ENCODE assay signal across 8 cellular contexts in the genomic region with DNA sequence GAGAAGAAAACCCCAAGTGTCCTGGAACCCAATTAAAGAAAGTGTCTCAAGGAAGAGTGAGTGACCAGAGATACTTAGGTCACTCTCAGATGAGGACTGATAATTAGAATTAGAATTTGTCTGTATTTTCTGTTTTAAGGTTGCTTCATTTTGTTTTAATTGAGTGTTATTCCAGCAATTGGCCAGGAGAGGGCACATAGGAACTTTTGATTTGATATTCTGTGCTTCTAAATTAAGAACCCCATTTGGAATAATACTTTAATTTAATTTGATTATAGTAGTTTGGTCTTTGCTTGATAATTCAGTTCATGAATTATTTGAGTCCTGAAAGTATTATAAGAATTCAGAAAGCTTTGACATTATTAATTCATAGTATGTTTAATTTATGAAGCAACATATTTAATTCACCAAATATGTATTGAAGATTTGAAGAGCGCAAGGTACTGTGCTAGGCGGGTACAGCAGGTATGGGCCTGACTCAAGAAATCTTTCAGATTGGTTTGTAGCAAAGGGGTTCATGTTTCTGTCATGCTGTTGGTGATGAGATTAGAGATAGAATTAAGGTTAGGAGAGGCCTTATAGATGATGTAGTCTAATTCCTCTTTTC. TPM values are rescaled to one million over a fixed set of nuclear protein-coding genes. Genes with fewer than 3 reads are reported as not detected.
DNase-seq lines count a peak whose midpoint lies in the region; ATAC-seq and TF ChIP-seq lines count a peak whose summit lies in the region.

No MANE protein-coding gene starts in this region.

- H3K27me3 ChIP-seq in left ventricle myocardium inferior (ENCODE audit: low read depth) (no peaks in the 10 kb centered on the region), right cardiac atrium (ENCODE audit: control insufficient read depth, insufficient read depth) (no peaks in the 10 kb centered on the region), hepatocyte (no peaks in the 10 kb centered on the region), uterus (no peaks in the 10 kb centered on the region)

- no peak overlapping the region for H3K4me3 Mint-ChIP-seq in activated T-helper 1 cell treated with anti-CD3 and anti-CD28 coated beads, Interleukin-12 subunit alpha, Interleukin-12 subunit beta, Interleukin-2, Interleukin-4 antibody, amounts not matched to agents 30 ng/mL and 10 ng/mL and 1 ng/mL, durations not matched to agents 14 hours and 24 hours and 36 hours

- WGBS in right cardiac atrium: 97% methylated on average over 2 of the region's 2 CpGs
- WGBS in hepatocyte (ENCODE audit: low lambda C conversion rate, missing lambda C conversion rate): 92% methylated on average over 2 of the region's 2 CpGs

- ATAC-seq in right cardiac atrium (no peak), GM21825 (IDR thresholded peaks at IDR 0.05; ENCODE audit: unreplicated experiment) (no peak)
- no peak for ATAC-seq in activated naive CD4-positive, alpha-beta T cell treated with anti-CD3 and anti-CD28 coated beads, Interleukin-2, amount 50 U/mL, for 72 hours

- H3K27ac ChIP-seq in left ventricle myocardium inferior (replicated peaks): no peak overlapping the region
- H3K27ac ChIP-seq in right cardiac atrium (ENCODE audit: low read length): no peak overlapping the region
- H3K27ac ChIP-seq in hepatocyte: no peak overlapping the region
- no peak overlapping the region for H3K27ac ChIP-seq in uterus

- H3K9me3 ChIP-seq in left ventricle myocardium inferior (replicated peaks): no peaks in the 10 kb centered on the region
- no peaks in the 10 kb centered on the region for H3K9me3 ChIP-seq in right cardiac atrium (ENCODE audit: control insufficient read depth, low read length)
- no peaks in the 10 kb centered on the region for H3K9me3 ChIP-seq in hepatocyte (ENCODE audit: low read depth)
- H3K9me3 ChIP-seq in uterus: no peaks in the 10 kb centered on the region

- H3K36me3 ChIP-seq in left ventricle myocardium inferior (peaks cover 7% of the 10 kb centered on the region), hepatocyte (replicated peaks; ENCODE audit: insufficient read depth, low read depth) (no peaks in the 10 kb centered on the region), uterus (no peaks in the 10 kb centered on the region)

- H3K4me1 Mint-ChIP-seq in activated T-helper 1 cell treated with anti-CD3 and anti-CD28 coated beads, Interleukin-12 subunit alpha, Interleukin-12 subunit beta, Interleukin-2, Interleukin-4 antibody, amounts not matched to agents 30 ng/mL and 10 ng/mL and 1 ng/mL, durations not matched to agents 14 hours and 24 hours and 36 hours (ENCODE audit: low read depth): peaks cover 6% of the 10 kb centered on the region

- DNase-seq in left ventricle myocardium inferior: no peak
- no peak for DNase-seq in right cardiac atrium
- DNase-seq in SK-N-DZ (ENCODE audit: low spot score): peak; percentile 20
- no peak for DNase-seq in hepatocyte (ENCODE audit: low spot score)
- no peak for DNase-seq in uterus
- no peak for DNase-seq in activated naive CD4-positive, alpha-beta T cell treated with anti-CD3 and anti-CD28 coated beads, Interleukin-2, amount 50 U/mL, for 72 hours (ENCODE audit: low spot score in 2 of 2)
- no peak for DNase-seq in activated T-helper 1 cell treated with anti-CD3 and anti-CD28 coated beads, Interleukin-12 subunit alpha, Interleukin-12 subunit beta, Interleukin-2, Interleukin-4 antibody, amounts not matched to agents 30 ng/mL and 10 ng/mL and 1 ng/mL, durations not matched to agents 14 hours and 24 hours and 36 hours (ENCODE audit: low spot score)

- H3K9me2 ChIP-seq in hepatocyte (replicated peaks; ENCODE audit: insufficient read depth): no peaks in the 10 kb centered on the region

- no peak overlapping the region for H2AFZ ChIP-seq in hepatocyte

- peaks cover 2% of the 10 kb centered on the region for H3K27me3 Mint-ChIP-seq in activated T-helper 1 cell treated with anti-CD3 and anti-CD28 coated beads, Interleukin-12 subunit alpha, Interleukin-12 subunit beta, Interleukin-2, Interleukin-4 antibody, amounts not matched to agents 30 ng/mL and 10 ng/mL and 1 ng/mL, durations not matched to agents 14 hours and 24 hours and 36 hours (ENCODE audit: insufficient read depth)

- no peak for TF ChIP-seq POLR2A in uterus (IDR thresholded peaks at IDR 0.05)

- H3K4me1 ChIP-seq in left ventricle myocardium inferior (peaks cover 86% of the 10 kb centered on the region), right cardiac atrium (ENCODE audit: control insufficient read depth, insufficient read depth, low read length) (no peaks in the 10 kb centered on the region), hepatocyte (ENCODE audit: insufficient read depth) (peaks cover 7% of the 10 kb centered on the region), uterus (peaks cover 3 to 9% of the 10 kb centered on the region in 2 donors)

- peaks cover 20% of the 10 kb centered on the region for H4K20me1 ChIP-seq in hepatocyte (ENCODE audit: insufficient read depth, poor library complexity, severe bottlenecking)

- H3K9me3 Mint-ChIP-seq in activated naive CD4-positive, alpha-beta T cell treated with anti-CD3 and anti-CD28 coated beads, Interleukin-2, amount 50 U/mL, for 72 hours: no peaks in the 10 kb centered on the region
- no peaks in the 10 kb centered on the region for H3K9me3 Mint-ChIP-seq in activated T-helper 1 cell treated with anti-CD3 and anti-CD28 coated beads, Interleukin-12 subunit alpha, Interleukin-12 subunit beta, Interleukin-2, Interleukin-4 antibody, amounts not matched to agents 30 ng/mL and 10 ng/mL and 1 ng/mL, durations not matched to agents 14 hours and 24 hours and 36 hours

- TF ChIP-seq CTCF in left ventricle myocardium inferior (IDR thresholded peaks at IDR 0.05; ENCODE audit: borderline replicate concordance) (peak; percentile 74), hepatocyte (IDR thresholded peaks at IDR 0.05; ENCODE audit: poor library complexity) (peak; percentile 63), uterus (IDR thresholded peaks at IDR 0.05) (peak; percentile 33 to 46 (median 41))

- no peak overlapping the region for H3K27ac Mint-ChIP-seq in activated naive CD4-positive, alpha-beta T cell treated with anti-CD3 and anti-CD28 coated beads, Interleukin-2, amount 50 U/mL, for 72 hours
- H3K27ac Mint-ChIP-seq in activated T-helper 1 cell treated with anti-CD3 and anti-CD28 coated beads, Interleukin-12 subunit alpha, Interleukin-12 subunit beta, Interleukin-2, Interleukin-4 antibody, amounts not matched to agents 30 ng/mL and 10 ng/mL and 1 ng/mL, durations not matched to agents 14 hours and 24 hours and 36 hours: no peak overlapping the region

- H3K4me2 ChIP-seq in hepatocyte: no peak overlapping the region

- intact Hi-C loops in left ventricle myocardium inferior (cut with micrococcal nuclease) (no loop called here), right cardiac atrium (cut with DNase I) (no loop called here), uterus (cut with DNase I; ENCODE audit: low total_unique reads) (no loop called here)
- intact Hi-C loops in activated T-helper 1 cell treated with anti-CD3 and anti-CD28 coated beads, Interleukin-12 subunit alpha, Interleukin-12 subunit beta, Interleukin-2, Interleukin-4 antibody, amounts not matched to agents 30 ng/mL and 10 ng/mL and 1 ng/mL, durations not matched to agents 14 hours and 24 hours and 36 hours (cut with micrococcal nuclease): loop anchor here (1.0 to 10.0 kb wide), 2 partner anchors 59 to 751 kb away; partner anchors contain the start of gene GALNT10

- peaks cover 0 to 13% of the 10 kb centered on the region in 2 donors for H3K36me3 Mint-ChIP-seq in activated naive CD4-positive, alpha-beta T cell treated with anti-CD3 and anti-CD28 coated beads, Interleukin-2, amount 50 U/mL, for 72 hours
- peaks cover 11% of the 10 kb centered on the region for H3K36me3 Mint-ChIP-seq in activated T-helper 1 cell treated with anti-CD3 and anti-CD28 coated beads, Interleukin-12 subunit alpha, Interleukin-12 subunit beta, Interleukin-2, Interleukin-4 antibody, amounts not matched to agents 30 ng/mL and 10 ng/mL and 1 ng/mL, durations not matched to agents 14 hours and 24 hours and 36 hours (ENCODE audit: low read depth)

- H3K79me2 ChIP-seq in hepatocyte: peaks cover 87% of the 10 kb centered on the region

- H3K4me3 ChIP-seq in left ventricle myocardium inferior (no peak overlapping the region), right cardiac atrium (ENCODE audit: low read length) (no peak overlapping the region), hepatocyte (no peak overlapping the region), uterus (no peak overlapping the region)

RNA-seq across cellular contexts. Expression of gene MRPL22, which starts 4.9 kb away (rescaled TPM):
- 78.4 TPM for total RNA-seq in left ventricle myocardium inferior
- 10 to 100 TPM; 51.5 to 69.7 (median 59.1) TPM for total RNA-seq in right cardiac atrium
- 87.4 TPM for polyA plus RNA-seq in right cardiac atrium
- polyA plus RNA-seq in SK-N-DZ (2014; cell fraction: cytosol; rRNA removed): 19.5 and 24.6 TPM in 2 replicates
- polyA plus RNA-seq in SK-N-DZ (2014; cell fraction: nucleus; rRNA removed): 23.4 and 31.4 TPM in 2 replicates
- 28.7 and 34.4 TPM in 2 replicates for total RNA-seq in hepatocyte
- 96.7 and 111 TPM in 2 replicates for polyA plus RNA-seq in hepatocyte
- total RNA-seq in uterus: 10 to 100 TPM; 12.6 to 39.2 (median 22.7) TPM
- total RNA-seq in activated naive CD4-positive, alpha-beta T cell treated with anti-CD3 and anti-CD28 coated beads, Interleukin-2, amount 50 U/mL, for 72 hours: 100 to 1,000 TPM in 1 of 2 donors, 10 to 100 TPM in 1; 80.1 to 120 TPM
- 73.1 and 78.1 TPM in 2 replicates for total RNA-seq in activated T-helper 1 cell treated with anti-CD3 and anti-CD28 coated beads, Interleukin-12 subunit alpha, Interleukin-12 subunit beta, Interleukin-2, Interleukin-4 antibody, amounts not matched to agents 30 ng/mL and 10 ng/mL and 1 ng/mL, durations not matched to agents 14 hours and 24 hours and 36 hours

RNA-seq across cellular contexts. Expression of gene GEMIN5, which starts 7.8 kb away (rescaled TPM):
- 14.0 TPM for total RNA-seq in left ventricle myocardium inferior
- total RNA-seq in right cardiac atrium: 10 to 100 TPM; 13.2 to 14.4 (median 13.9) TPM
- 5.1 TPM for polyA plus RNA-seq in right cardiac atrium
- polyA plus RNA-seq in SK-N-DZ (2014; cell fraction: cytosol; rRNA removed): 19.6 and 23.4 TPM in 2 replicates
- polyA plus RNA-seq in SK-N-DZ (2014; cell fraction: nucleus; rRNA removed): 12.0 and 18.5 TPM in 2 replicates
- total RNA-seq in hepatocyte: 12.1 and 16.5 TPM in 2 replicates
- polyA plus RNA-seq in hepatocyte: 6.2 and 7.3 TPM in 2 replicates
- total RNA-seq in uterus: 10 to 100 TPM in 3 of 4 donors, 1 to 10 TPM in 1; 10.0 to 26.5 (median 19.3) TPM
- total RNA-seq in activated naive CD4-positive, alpha-beta T cell treated with anti-CD3 and anti-CD28 coated beads, Interleukin-2, amount 50 U/mL, for 72 hours: 10 to 100 TPM; 28.4 to 30.5 TPM
- total RNA-seq in activated T-helper 1 cell treated with anti-CD3 and anti-CD28 coated beads, Interleukin-12 subunit alpha, Interleukin-12 subunit beta, Interleukin-2, Interleukin-4 antibody, amounts not matched to agents 30 ng/mL and 10 ng/mL and 1 ng/mL, durations not matched to agents 14 hours and 24 hours and 36 hours: 36.4 and 40.2 TPM in 2 replicates
